ENCODE assay signal across 2 cellular contexts in genomic region chr17:38881600-38882191, GRCh38.
TF ChIP-seq lines count a peak whose summit lies in the region.

No MANE protein-coding gene starts in this region.

TF ChIP-seq in SK-N-SH, 30 proteins besides CTCF, POLR2A, EP300 and RAD21 (continued from another document):
- TF ChIP-seq, protein P1, sequence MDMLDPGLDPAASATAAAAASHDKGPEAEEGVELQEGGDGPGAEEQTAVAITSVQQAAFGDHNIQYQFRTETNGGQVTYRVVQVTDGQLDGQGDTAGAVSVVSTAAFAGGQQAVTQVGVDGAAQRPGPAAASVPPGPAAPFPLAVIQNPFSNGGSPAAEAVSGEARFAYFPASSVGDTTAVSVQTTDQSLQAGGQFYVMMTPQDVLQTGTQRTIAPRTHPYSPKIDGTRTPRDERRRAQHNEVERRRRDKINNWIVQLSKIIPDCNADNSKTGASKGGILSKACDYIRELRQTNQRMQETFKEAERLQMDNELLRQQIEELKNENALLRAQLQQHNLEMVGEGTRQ (IDR thresholded peaks at IDR 0.05; ENCODE audit: borderline replicate concordance, low read depth, low read length): peak; percentile 60
- TF ChIP-seq ELF1 (IDR thresholded peaks at IDR 0.05) (no peak), FOXJ3 (CRISPR knock-in tag; IDR thresholded peaks at IDR 0.05) (no peak), RXRA (IDR thresholded peaks at IDR 0.05; ENCODE audit: borderline replicate concordance, low read depth) (no peak), USF1 (IDR thresholded peaks at IDR 0.05; ENCODE audit: borderline replicate concordance, low read depth) (peak; percentile 80), MAX (IDR thresholded peaks at IDR 0.05; ENCODE audit: low read depth) (0 out of 2 replicates have a peak, but pooled peaks have one; percentile 42), NFIC (IDR thresholded peaks at IDR 0.05; ENCODE audit: borderline replicate concordance) (peak; percentile 79)

TF ChIP-seq in SK-N-SH treated with all-trans-retinoic acid at 6 μM for 48 hours, 23 proteins besides CTCF, POLR2A, EP300 and RAD21 (continued from another document):
- TF ChIP-seq ISL1 (CRISPR knock-in tag; IDR thresholded peaks at IDR 0.05): no peak
- no peak for TF ChIP-seq TCF4 (CRISPR knock-in tag; IDR thresholded peaks at IDR 0.05; ENCODE audit: borderline replicate concordance)
- no peak for TF ChIP-seq ARNTL (CRISPR knock-in tag; IDR thresholded peaks at IDR 0.05; ENCODE audit: borderline replicate concordance, low read depth)
- TF ChIP-seq RARB (CRISPR knock-in tag; IDR thresholded peaks at IDR 0.05): no peak
- no peak for TF ChIP-seq TSHZ2 (CRISPR knock-in tag; IDR thresholded peaks at IDR 0.05)
- no peak for TF ChIP-seq SNAI2 (CRISPR knock-in tag; IDR thresholded peaks at IDR 0.05)
- no peak for TF ChIP-seq ZNF8 (CRISPR knock-in tag; IDR thresholded peaks at IDR 0.05)
- TF ChIP-seq, protein P2, sequence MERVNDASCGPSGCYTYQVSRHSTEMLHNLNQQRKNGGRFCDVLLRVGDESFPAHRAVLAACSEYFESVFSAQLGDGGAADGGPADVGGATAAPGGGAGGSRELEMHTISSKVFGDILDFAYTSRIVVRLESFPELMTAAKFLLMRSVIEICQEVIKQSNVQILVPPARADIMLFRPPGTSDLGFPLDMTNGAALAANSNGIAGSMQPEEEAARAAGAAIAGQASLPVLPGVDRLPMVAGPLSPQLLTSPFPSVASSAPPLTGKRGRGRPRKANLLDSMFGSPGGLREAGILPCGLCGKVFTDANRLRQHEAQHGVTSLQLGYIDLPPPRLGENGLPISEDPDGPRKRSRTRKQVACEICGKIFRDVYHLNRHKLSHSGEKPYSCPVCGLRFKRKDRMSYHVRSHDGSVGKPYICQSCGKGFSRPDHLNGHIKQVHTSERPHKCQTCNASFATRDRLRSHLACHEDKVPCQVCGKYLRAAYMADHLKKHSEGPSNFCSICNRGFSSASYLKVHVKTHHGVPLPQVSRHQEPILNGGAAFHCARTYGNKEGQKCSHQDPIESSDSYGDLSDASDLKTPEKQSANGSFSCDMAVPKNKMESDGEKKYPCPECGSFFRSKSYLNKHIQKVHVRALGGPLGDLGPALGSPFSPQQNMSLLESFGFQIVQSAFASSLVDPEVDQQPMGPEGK (CRISPR knock-in tag; IDR thresholded peaks at IDR 0.05; ENCODE audit: borderline replicate concordance): no peak
- no peak for TF ChIP-seq ZC3H10 (CRISPR knock-in tag; IDR thresholded peaks at IDR 0.05)
- no peak for TF ChIP-seq BACH2 (CRISPR knock-in tag; IDR thresholded peaks at IDR 0.05; ENCODE audit: borderline replicate concordance)
- no peak for TF ChIP-seq ZFP3 (CRISPR knock-in tag; IDR thresholded peaks at IDR 0.05)
TF ChIP-seq in SK-N-SH treated with all-trans-retinoic acid at 6 μM for 48 hours: peak in this region for 0.
